ENCODE assay signal across 10 cellular contexts in the genomic region with DNA sequence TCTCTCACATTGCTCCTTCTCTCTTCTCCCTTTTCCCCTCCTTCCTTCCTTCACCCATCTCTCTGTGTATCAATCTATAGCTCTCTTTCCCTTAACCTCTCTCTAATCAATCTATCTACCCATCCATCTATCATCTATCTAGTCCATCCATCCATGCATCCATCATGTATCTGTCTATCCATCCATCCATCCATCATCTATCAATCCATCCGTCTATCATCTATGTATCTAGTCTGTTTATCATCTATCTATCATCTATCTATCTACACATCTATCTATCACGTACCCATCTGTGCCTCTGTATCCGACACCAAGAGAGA.
"Had no signal": no experiment of that assay in that cellular context is flagged by ENCODE, and none has a peak within 500 bp of the region (broad histone marks: within the 10 kb centered on the region; RNA-seq: fewer than 3 reads in every experiment).

No MANE protein-coding gene starts in this region.

- H3K4me3 ChIP-seq: GM23338, HAP-1 had no signal

- H3K27ac Mint-ChIP-seq: GM23338, IgD-negative memory B cell had no signal

- H3K4me1 ChIP-seq: HAP-1 had no signal

- DNase-seq: H7, Karpas-422, KBM-7 had no signal

- ATAC-seq: GM23338, HCT116, HepG2 had no signal

- H3K4me2 ChIP-seq: GM23338, KMS-11 had no signal

- H3K4me3 Mint-ChIP-seq: GM23338, IgD-negative memory B cell had no signal

- H3K36me3 ChIP-seq: HAP-1 had no signal

- H3K9ac ChIP-seq: KMS-11 had no signal

- H3K9me3 ChIP-seq: HAP-1 had no signal

- H3K36me3 Mint-ChIP-seq: IgD-negative memory B cell had no signal

- H3K27ac ChIP-seq: HL-60, KMS-11 had no signal

- H3K4me1 Mint-ChIP-seq: IgD-negative memory B cell had no signal
